Comparison of ENCODE assay signal across 25 cellular contexts in the genomic region with DNA sequence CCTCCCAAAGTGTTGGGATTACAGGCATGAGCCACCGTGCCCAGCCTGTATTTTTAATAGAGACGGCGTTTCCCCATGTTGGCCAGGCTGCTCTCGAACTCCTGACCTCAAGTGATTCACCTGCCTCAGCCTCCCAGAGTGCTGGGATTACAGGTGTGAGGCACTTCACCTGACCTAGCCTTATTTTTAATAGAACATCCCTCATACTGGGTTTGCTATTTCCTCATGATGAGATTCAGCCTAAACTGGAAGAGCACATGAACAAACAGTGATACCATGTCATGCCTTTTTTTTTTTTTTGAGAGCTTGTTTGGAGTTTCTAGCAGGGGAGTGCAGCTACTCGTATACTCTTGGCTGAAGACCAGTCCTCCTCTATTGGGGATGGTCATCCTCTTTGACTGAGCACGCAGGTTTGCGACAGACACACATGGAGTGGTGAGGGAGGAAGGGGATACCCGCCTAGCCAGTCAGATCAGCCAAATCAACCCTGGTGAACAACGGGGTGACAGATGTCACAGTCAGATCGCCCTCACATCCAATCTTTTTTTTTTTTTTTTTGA.
"Had no signal": no experiment of that assay in that cellular context is flagged by ENCODE, and none has a peak within 500 bp of the region (broad histone marks: within the 10 kb centered on the region; RNA-seq: fewer than 3 reads in every experiment).

No MANE protein-coding gene starts in this region.

- H3K4me1 Mint-ChIP-seq: activated CD8-positive, alpha-beta memory T cell treated with anti-CD3 and anti-CD28 coated beads, Interleukin-2, amount 10 ng/mL, durations not matched to agents 7 days and 5 days; activated T-helper 17 cell treated with anti-CD3 and anti-CD28 coated beads, Interleukin-2, amount 50 U/mL, for 72 hours had no signal

- H3K9me3 Mint-ChIP-seq: activated CD4-positive, alpha-beta T cell treated with anti-CD3 and anti-CD28 coated beads, Interleukin-2, amount 10 ng/mL, durations not matched to agents 24 days and 14 days; activated naive CD4-positive, alpha-beta T cell treated with anti-CD3 and anti-CD28 coated beads for 36 hours; activated naive CD8-positive, alpha-beta T cell treated with anti-CD3 and anti-CD28 coated beads, Interleukin-2, amount 10 ng/mL, durations not matched to agents 7 days and 5 days; activated T-cell treated with anti-CD3 and anti-CD28 coated beads, Interleukin-2, amount 50 U/mL, for 4 hours; activated T-helper 17 cell treated with anti-CD3 and anti-CD28 coated beads, Interleukin-2, amount 50 U/mL, for 72 hours had no signal

- H3K9ac ChIP-seq: SK-N-SH had no signal

- FAIRE-seq: K562 had no signal

- H3K27me3 Mint-ChIP-seq: activated CD4-positive, alpha-beta T cell treated with anti-CD3 and anti-CD28 coated beads, Interleukin-2, amount 10 ng/mL, durations not matched to agents 24 days and 14 days; activated CD8-positive, alpha-beta memory T cell treated with anti-CD3 and anti-CD28 coated beads, Interleukin-2, amount 10 ng/mL, durations not matched to agents 7 days and 5 days; activated naive CD8-positive, alpha-beta T cell treated with anti-CD3 and anti-CD28 coated beads, Interleukin-2, amount 10 ng/mL, durations not matched to agents 7 days and 5 days; activated T-helper 17 cell treated with anti-CD3 and anti-CD28 coated beads, Interleukin-2, amount 50 U/mL, for 72 hours had no signal

- H3K9me3 ChIP-seq: adrenal gland, Peyer's patch, SJCRH30, SK-N-SH had no signal

- H3K27me3 ChIP-seq: adrenal gland, Peyer's patch, SJCRH30 had no signal

- H3K4me2 ChIP-seq: SK-N-SH had no signal

- H3K4me1 ChIP-seq: Peyer's patch, SJCRH30 had no signal

- H3K27ac Mint-ChIP-seq: activated CD4-positive, alpha-beta T cell treated with anti-CD3 and anti-CD28 coated beads, Interleukin-2, amount 10 ng/mL, durations not matched to agents 24 days and 14 days; activated CD8-positive, alpha-beta memory T cell treated with anti-CD3 and anti-CD28 coated beads, Interleukin-2, amount 10 ng/mL, durations not matched to agents 7 days and 5 days; activated naive CD4-positive, alpha-beta T cell treated with anti-CD3 and anti-CD28 coated beads for 36 hours; activated naive CD8-positive, alpha-beta T cell treated with anti-CD3 and anti-CD28 coated beads, Interleukin-2, amount 10 ng/mL, durations not matched to agents 7 days and 5 days; activated T-helper 17 cell treated with anti-CD3 and anti-CD28 coated beads, Interleukin-2, amount 50 U/mL, for 72 hours had no signal

- DNase-seq: activated CD4-positive, alpha-beta T cell treated with anti-CD3 and anti-CD28 coated beads for 1 hour; activated CD4-positive, alpha-beta T cell treated with anti-CD3 and anti-CD28 coated beads, Interleukin-2, amount 10 ng/mL, durations not matched to agents 24 days and 14 days; activated CD4-positive, alpha-beta T cell treated with anti-CD3 and anti-CD28 coated beads, Interleukin-2, amount 50 U/mL, for 48 hours; activated CD8-positive, alpha-beta memory T cell treated with anti-CD3 and anti-CD28 coated beads, Interleukin-2, amount 10 ng/mL, durations not matched to agents 7 days and 5 days; activated gamma-delta T cell; activated naive CD4-positive, alpha-beta T cell treated with anti-CD3 and anti-CD28 coated beads for 36 hours; activated naive CD8-positive, alpha-beta T cell treated with anti-CD3 and anti-CD28 coated beads, Interleukin-2, amount 10 ng/mL, durations not matched to agents 7 days and 5 days; activated T-cell treated with anti-CD3 and anti-CD28 coated beads, Interleukin-2, amount 50 U/mL, for 4 hours; adrenal gland; anterior cingulate cortex; Kasumi-1; NCI-H1105 treated with DMSO at 0.1 percent for 48 hours; NCI-H1436 treated with DMSO at 0.1 percent for 48 hours; NCI-H187; NCI-H2081 treated with DMSO at 0.1 percent for 48 hours; NCI-H446; NCI-H524; Peyer's patch; Right ventricle myocardium superior; SJCRH30; SK-N-SH; SW 1271 had no signal

- H3K27ac ChIP-seq: Peyer's patch, RWPE1, SJCRH30 had no signal

- H3K4me3 ChIP-seq: adrenal gland, K562, Peyer's patch, SJCRH30 had no signal

- ATAC-seq: activated CD8-positive, alpha-beta memory T cell treated with anti-CD3 and anti-CD28 coated beads, Interleukin-2, amount 10 ng/mL, durations not matched to agents 7 days and 5 days; activated T-cell treated with anti-CD3 and anti-CD28 coated beads, Interleukin-2, amount 50 U/mL, for 4 hours; activated T-helper 17 cell treated with anti-CD3 and anti-CD28 coated beads, Interleukin-2, amount 50 U/mL, for 72 hours; K562 had no signal

- H3K4me3 Mint-ChIP-seq: activated CD4-positive, alpha-beta T cell treated with anti-CD3 and anti-CD28 coated beads, Interleukin-2, amount 10 ng/mL, durations not matched to agents 24 days and 14 days; activated CD8-positive, alpha-beta memory T cell treated with anti-CD3 and anti-CD28 coated beads, Interleukin-2, amount 10 ng/mL, durations not matched to agents 7 days and 5 days; activated naive CD4-positive, alpha-beta T cell treated with anti-CD3 and anti-CD28 coated beads for 36 hours; activated naive CD8-positive, alpha-beta T cell treated with anti-CD3 and anti-CD28 coated beads, Interleukin-2, amount 10 ng/mL, durations not matched to agents 7 days and 5 days; activated T-cell treated with anti-CD3 and anti-CD28 coated beads, Interleukin-2, amount 50 U/mL, for 4 hours; activated T-helper 17 cell treated with anti-CD3 and anti-CD28 coated beads, Interleukin-2, amount 50 U/mL, for 72 hours had no signal
